1 cellular context compared by ENCODE assay signal in genomic region chr5:176400382-176401156, GRCh38.
TF ChIP-seq lines count a peak whose summit lies in the region.

No MANE protein-coding gene starts in this region.

TF ChIP-seq in A549, 52 proteins besides CTCF, POLR2A, EP300 and RAD21:
- TF ChIP-seq NR3C1 (IDR thresholded peaks at IDR 0.05) = no peak
- TF ChIP-seq CBX2 (IDR thresholded peaks at IDR 0.05; ENCODE audit: borderline replicate concordance, low read depth) = no peak
- TF ChIP-seq RNF2 (IDR thresholded peaks at IDR 0.05; ENCODE audit: borderline replicate concordance, low read depth) = no peak
- TF ChIP-seq ZC3H11A (IDR thresholded peaks at IDR 0.05) = no peak
- TF ChIP-seq ZFP36 (IDR thresholded peaks at IDR 0.05; ENCODE audit: borderline replicate concordance, partially characterized antibody) = no peak
- no peak for TF ChIP-seq JUN (IDR thresholded peaks at IDR 0.05)
- no peak for TF ChIP-seq ZNF302 (CRISPR knock-in tag; IDR thresholded peaks at IDR 0.05)
- TF ChIP-seq CBX8 (IDR thresholded peaks at IDR 0.05) = no peak
- no peak for TF ChIP-seq FOXS1 (CRISPR knock-in tag; IDR thresholded peaks at IDR 0.05)
- TF ChIP-seq, protein P1, sequence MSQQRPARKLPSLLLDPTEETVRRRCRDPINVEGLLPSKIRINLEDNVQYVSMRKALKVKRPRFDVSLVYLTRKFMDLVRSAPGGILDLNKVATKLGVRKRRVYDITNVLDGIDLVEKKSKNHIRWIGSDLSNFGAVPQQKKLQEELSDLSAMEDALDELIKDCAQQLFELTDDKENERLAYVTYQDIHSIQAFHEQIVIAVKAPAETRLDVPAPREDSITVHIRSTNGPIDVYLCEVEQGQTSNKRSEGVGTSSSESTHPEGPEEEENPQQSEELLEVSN (IDR thresholded peaks at IDR 0.05; ENCODE audit: borderline replicate concordance, low read depth) = no peak
- TF ChIP-seq HOXA7 (CRISPR knock-in tag; IDR thresholded peaks at IDR 0.05) = no peak
- no peak for TF ChIP-seq FOSL2 (IDR thresholded peaks at IDR 0.05)
- no peak for TF ChIP-seq FOSL2 (CRISPR knock-in tag; IDR thresholded peaks at IDR 0.05)
- no peak for TF ChIP-seq MAFK (IDR thresholded peaks at IDR 0.05; ENCODE audit: partially characterized antibody)
- TF ChIP-seq HOXB5 (CRISPR knock-in tag; IDR thresholded peaks at IDR 0.05) = no peak
- no peak for TF ChIP-seq HDAC2 (IDR thresholded peaks at IDR 0.05)
- TF ChIP-seq FOSB (CRISPR knock-in tag; IDR thresholded peaks at IDR 0.05) = no peak
- no peak for TF ChIP-seq USF2 (IDR thresholded peaks at IDR 0.05)
- TF ChIP-seq NFE2L2 (conservative IDR thresholded peaks at IDR 0.05; ENCODE audit: low read length) = no peak
